20 cellular contexts compared by ENCODE assay signal in the genomic region with DNA sequence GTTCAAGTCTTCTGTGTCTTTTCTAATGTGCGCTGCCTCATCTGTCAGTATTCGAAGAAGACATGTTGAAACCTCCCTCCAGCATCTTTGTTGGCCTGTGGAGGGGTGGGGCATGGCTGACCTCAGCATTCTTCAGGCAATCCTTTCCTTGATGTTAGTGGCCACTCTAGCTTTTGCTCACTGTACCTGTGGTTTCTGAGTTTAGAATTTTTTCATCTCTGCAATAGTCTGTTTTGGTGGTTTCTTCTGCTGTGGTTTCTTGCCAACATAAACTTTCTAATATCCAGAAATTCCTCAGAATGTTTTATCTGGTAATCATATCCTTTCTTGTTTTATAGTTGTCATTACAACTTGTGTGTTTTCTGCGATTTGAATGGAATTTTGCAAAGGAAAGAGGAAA.
DNase-seq lines count a peak whose midpoint lies in the region; ATAC-seq and TF ChIP-seq lines count a peak whose summit lies in the region.
"Had no signal": no experiment of that assay in that cellular context is flagged by ENCODE, and none has a peak within 500 bp of the region (broad histone marks: within the 10 kb centered on the region; RNA-seq: fewer than 3 reads in every experiment).

No MANE protein-coding gene starts in this region.

- H3K27ac ChIP-seq in IMR-90 (ENCODE audit: insufficient read depth, low read length) (no peak overlapping the region), brain microvascular endothelial cell (no peak overlapping the region)
- H3K27ac ChIP-seq: hepatocyte, ovary had no signal

- no peak overlapping the region for H2AK9ac ChIP-seq in IMR-90 (replicated peaks; ENCODE audit: low read depth, low read length, poor library complexity)

- in situ Hi-C loops in IMR-90 (cut with MboI; ENCODE audit: low sequenced_read_pairs) = no loop called here
- in situ Hi-C loops in brain microvascular endothelial cell (cut with HindIII; ENCODE audit: low pct_ligation_motif_present, low sequenced_read_pairs) = no loop called here

- dilution Hi-C loops in IMR-90 (cut with HindIII; ENCODE audit: low sequenced_read_pairs, unreplicated experiment) = no loop called here

- H3K9me1 ChIP-seq in IMR-90 (ENCODE audit: insufficient read depth, low read length) = peaks cover 5% of the 10 kb centered on the region

- no TSS peak for BruUV-seq in IMR-90 (replicated peaks; lab: Mats Ljungman, UMichigan)

- no peak for TF ChIP-seq POLR2A in IMR-90 (IDR thresholded peaks at IDR 0.05; ENCODE audit: low read depth, low read length)

- peaks cover 9% of the 10 kb centered on the region; the same call in 1 of the 2 replicates for H3K4me1 ChIP-seq in IMR-90 (ENCODE audit: control insufficient read depth, insufficient read depth, low read length)

- TF ChIP-seq CTCF in AG10803 (conservative IDR thresholded peaks at IDR 0.05; ENCODE audit: low read length) (no peak), IMR-90 (conservative IDR thresholded peaks at IDR 0.05; ENCODE audit: low read depth, low read length) (no peak), brain microvascular endothelial cell (IDR thresholded peaks at IDR 0.05; ENCODE audit: low read depth, low read length, missing control alignments) (no peak)

- H3K4me3 ChIP-seq in AG10803 (ENCODE audit: low read length) = no peak overlapping the region
- H3K4me3 ChIP-seq in IMR-90 (ENCODE audit: insufficient read depth, low read depth, low read length) = no peak overlapping the region
- H3K4me3 ChIP-seq in brain microvascular endothelial cell (ENCODE audit: low read depth, low read length) = no peak overlapping the region
- H3K4me3 ChIP-seq: hepatocyte, lung, ovary had no signal

- no peaks in the 10 kb centered on the region for H3K4me1 Mint-ChIP-seq in immature natural killer cell
- H3K4me1 Mint-ChIP-seq: activated B cell treated with CpG ODN at 0.5 μM for 24 hours; activated naive CD8-positive, alpha-beta T cell treated with anti-CD3 and anti-CD28 coated beads, Interleukin-2, amount 50 U/mL, for 24 hours; B cell; stimulated activated memory B cell treated with anti-CD40 and anti-IgM and Interleukin-4, amounts not matched to agents 10 μg/mL and 1 μg/mL and 100 μg/mL, for 72 hours had no signal

- POLR2A ChIA-PET in IMR-90 (lab: Charles Lee; ENCODE audit: unreplicated experiment) = no interaction called here

- no peak overlapping the region for H2BK15ac ChIP-seq in IMR-90 (ENCODE audit: low read depth, low read length)

- H2BK5ac ChIP-seq in IMR-90 (ENCODE audit: low read depth, low read length, poor library complexity, severe bottlenecking) = no peak overlapping the region

- peak overlapping the region; percentile 50; the same call in 1 of the 2 replicates for H2BK20ac ChIP-seq in IMR-90 (ENCODE audit: low read depth, low read length)

- H3K27ac Mint-ChIP-seq in immature natural killer cell = no peak overlapping the region
- H3K27ac Mint-ChIP-seq: activated B cell treated with CpG ODN at 0.5 μM for 24 hours; activated naive CD8-positive, alpha-beta T cell treated with anti-CD3 and anti-CD28 coated beads, Interleukin-2, amount 50 U/mL, for 24 hours; B cell; stimulated activated memory B cell treated with anti-CD40 and anti-IgM and Interleukin-4, amounts not matched to agents 10 μg/mL and 1 μg/mL and 100 μg/mL, for 72 hours had no signal

- no peak overlapping the region for H4K5ac ChIP-seq in IMR-90 (ENCODE audit: low read depth, low read length)

- no peak overlapping the region for H3K9ac ChIP-seq in IMR-90 (ENCODE audit: low read depth, low read length)

- peaks cover 0 to 11% (median 3%) of the 10 kb centered on the region in 6 donors for H3K9me3 Mint-ChIP-seq in immature natural killer cell
- H3K9me3 Mint-ChIP-seq: activated naive CD8-positive, alpha-beta T cell treated with anti-CD3 and anti-CD28 coated beads, Interleukin-2, amount 50 U/mL, for 24 hours; stimulated activated memory B cell treated with anti-CD40 and anti-IgM and Interleukin-4, amounts not matched to agents 10 μg/mL and 1 μg/mL and 100 μg/mL, for 72 hours had no signal

- H3K27me3 Mint-ChIP-seq in immature natural killer cell (ENCODE audit: low read depth in 3 of 3) = peaks cover 0 to 6% (median 2%) of the 10 kb centered on the region in 3 donors

- peaks cover 19% of the 10 kb centered on the region; the same call in 1 of the 2 replicates for H4K20me1 ChIP-seq in IMR-90 (ENCODE audit: insufficient read depth, low read length)

- no peak overlapping the region for H3K14ac ChIP-seq in IMR-90 (replicated peaks; ENCODE audit: low read depth, low read length)

- intact Hi-C loops in IMR-90 (cut with micrococcal nuclease) = no loop called here

- no peak overlapping the region for H3K56ac ChIP-seq in IMR-90 (ENCODE audit: extremely low read depth, insufficient read depth, low read length)

- H2AK5ac ChIP-seq in IMR-90 (ENCODE audit: low read depth, low read length) = no peak overlapping the region

- H3K9me3 ChIP-seq in IMR-90 (ENCODE audit: control insufficient read depth, insufficient read depth, low read length) = no peaks in the 10 kb centered on the region
- H3K9me3 ChIP-seq: ovary had no signal

- H3K27me3 ChIP-seq in IMR-90 (ENCODE audit: control insufficient read depth, insufficient read depth, low read length) (0 out of 2 replicates have a peak, but pooled peaks cover under 1% of the 10 kb centered on the region), brain microvascular endothelial cell (replicated peaks) (no peaks in the 10 kb centered on the region)
- H3K27me3 ChIP-seq: hepatocyte, ovary had no signal

- H2BK120ac ChIP-seq in IMR-90 (ENCODE audit: low read depth, low read length) = no peak overlapping the region; the same call in 1 of the 2 replicates

- no peak overlapping the region for H3K4me2 ChIP-seq in IMR-90 (ENCODE audit: low read depth, low read length)
- H3K4me2 ChIP-seq: hepatocyte had no signal

- peak overlapping the region; percentile 59; the same call in 1 of the 2 replicates for H3K4ac ChIP-seq in IMR-90 (ENCODE audit: low read depth, low read length)

- peak; percentile 88 for ATAC-seq in IMR-90 (ENCODE audit: low read depth)
- no peak for ATAC-seq in HG03045 (IDR thresholded peaks at IDR 0.05; ENCODE audit: unreplicated experiment)
- no peak for ATAC-seq in GM19463 (IDR thresholded peaks at IDR 0.05; ENCODE audit: unreplicated experiment)
- ATAC-seq: activated naive CD8-positive, alpha-beta T cell treated with anti-CD3 and anti-CD28 coated beads, Interleukin-2, amount 50 U/mL, for 24 hours; stimulated activated memory B cell treated with anti-CD40 and anti-IgM and Interleukin-4, amounts not matched to agents 10 μg/mL and 1 μg/mL and 100 μg/mL, for 72 hours had no signal

- DNase-seq in AG10803 (ENCODE audit: low read depth) (peak; percentile 72), IMR-90 (peak; percentile 81), brain microvascular endothelial cell (peak; percentile 72), kidney tubule cell (ENCODE audit: low spot score) (peak; percentile 45), immature natural killer cell (no peak), NCI-H446 treated with DMSO at 0.1 percent for 48 hours (lab: John Stamatoyannopoulos, UW) (no peak)
- DNase-seq: activated B cell treated with CpG ODN at 0.5 μM for 24 hours; activated naive CD8-positive, alpha-beta T cell treated with anti-CD3 and anti-CD28 coated beads, Interleukin-2, amount 50 U/mL, for 24 hours; effector CD4-positive, alpha-beta T cell; KG1; NCI-H1930; NCI-H774; ovary; stimulated activated CD4-positive, alpha-beta T cell treated with anti-CD3 and anti-CD28 coated beads, Interleukin-2, amount 100 ng/mL, for 48 hours had no signal

- no peak overlapping the region for H2AFZ ChIP-seq in IMR-90 (replicated peaks; ENCODE audit: low read length, poor library complexity)
- H2AFZ ChIP-seq: hepatocyte had no signal

- no peak for TF ChIP-seq RAD21 in IMR-90 (IDR thresholded peaks at IDR 0.05; ENCODE audit: low read length)

- no peak overlapping the region for H3K23ac ChIP-seq in IMR-90 (ENCODE audit: low read depth, low read length)

- H3K36me3 ChIP-seq in IMR-90 (ENCODE audit: control insufficient read depth, insufficient read depth, low read length) (peaks cover 2% of the 10 kb centered on the region), brain microvascular endothelial cell (replicated peaks) (no peaks in the 10 kb centered on the region)
- H3K36me3 ChIP-seq: ovary had no signal

- H3K79me1 ChIP-seq in IMR-90 (ENCODE audit: low read depth in 1 of 2, low read length in 2 of 2) = peaks cover 0 to 10% of the 10 kb centered on the region in 2 experiments; a peak in 2 of 4 replicates

- WGBS in IMR-90 (ENCODE audit: extremely low coverage in 2 of 2, insufficient read length in 1 of 2), 2 experiments = 100% methylated on average over 2 of the region's 3 CpGs; no CpG with 5 or more reads in 1 of the 2 experiments

- no peak overlapping the region for H3K4me3 Mint-ChIP-seq in immature natural killer cell
- H3K4me3 Mint-ChIP-seq: activated B cell treated with CpG ODN at 0.5 μM for 24 hours; activated naive CD8-positive, alpha-beta T cell treated with anti-CD3 and anti-CD28 coated beads, Interleukin-2, amount 50 U/mL, for 24 hours; B cell; stimulated activated memory B cell treated with anti-CD40 and anti-IgM and Interleukin-4, amounts not matched to agents 10 μg/mL and 1 μg/mL and 100 μg/mL, for 72 hours had no signal

- H4K8ac ChIP-seq in IMR-90 (ENCODE audit: low read depth in 2 of 2, low read length in 2 of 2) = no peak overlapping the region

- no peak overlapping the region for H3K18ac ChIP-seq in IMR-90 (ENCODE audit: low read depth, low read length)

- no peak overlapping the region for H4K91ac ChIP-seq in IMR-90 (ENCODE audit: insufficient read depth, low read depth, low read length)

- CTCF ChIA-PET in IMR-90 (lab: Yijun Ruan, JAX) = no interaction called here

- H3K36me3 Mint-ChIP-seq in immature natural killer cell = no peaks in the 10 kb centered on the region
- H3K36me3 Mint-ChIP-seq: stimulated activated memory B cell treated with anti-CD40 and anti-IgM and Interleukin-4, amounts not matched to agents 10 μg/mL and 1 μg/mL and 100 μg/mL, for 72 hours had no signal

TF ChIP-seq in IMR-90, 13 proteins besides CTCF, POLR2A, EP300 and RAD21 (continues in another document):
- TF ChIP-seq CHD1 (IDR thresholded peaks at IDR 0.05; ENCODE audit: low read depth, low read length) (no peak), BHLHE40 (IDR thresholded peaks at IDR 0.05; ENCODE audit: low read depth, low read length) (no peak), SMC3 (IDR thresholded peaks at IDR 0.05; ENCODE audit: low read depth, low read length) (no peak), CEBPB (IDR thresholded peaks at IDR 0.05; ENCODE audit: low read depth, low read length) (no peak), RCOR1 (IDR thresholded peaks at IDR 0.05; ENCODE audit: insufficient replicate concordance, low read length) (no peak), FOS (IDR thresholded peaks at IDR 0.05; ENCODE audit: low read depth, low read length) (no peak)
- TF ChIP-seq, protein P1, sequence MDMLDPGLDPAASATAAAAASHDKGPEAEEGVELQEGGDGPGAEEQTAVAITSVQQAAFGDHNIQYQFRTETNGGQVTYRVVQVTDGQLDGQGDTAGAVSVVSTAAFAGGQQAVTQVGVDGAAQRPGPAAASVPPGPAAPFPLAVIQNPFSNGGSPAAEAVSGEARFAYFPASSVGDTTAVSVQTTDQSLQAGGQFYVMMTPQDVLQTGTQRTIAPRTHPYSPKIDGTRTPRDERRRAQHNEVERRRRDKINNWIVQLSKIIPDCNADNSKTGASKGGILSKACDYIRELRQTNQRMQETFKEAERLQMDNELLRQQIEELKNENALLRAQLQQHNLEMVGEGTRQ (IDR thresholded peaks at IDR 0.05; ENCODE audit: low read depth, low read length) = no peak

Comparison
In these comparisons a context has a peak if more than half of its experiments do, and no peak if none do; other contexts are left out.
1. DNase-seq: peak in AG10803 (single experiment), IMR-90 (single experiment), brain microvascular endothelial cell (single experiment) and kidney tubule cell (single experiment); none in immature natural killer cell (0 of 3) and NCI-H446 treated with DMSO at 0.1 percent for 48 hours (single experiment).